Comparison of ENCODE assay signal across 20 cellular contexts in the genomic region with DNA sequence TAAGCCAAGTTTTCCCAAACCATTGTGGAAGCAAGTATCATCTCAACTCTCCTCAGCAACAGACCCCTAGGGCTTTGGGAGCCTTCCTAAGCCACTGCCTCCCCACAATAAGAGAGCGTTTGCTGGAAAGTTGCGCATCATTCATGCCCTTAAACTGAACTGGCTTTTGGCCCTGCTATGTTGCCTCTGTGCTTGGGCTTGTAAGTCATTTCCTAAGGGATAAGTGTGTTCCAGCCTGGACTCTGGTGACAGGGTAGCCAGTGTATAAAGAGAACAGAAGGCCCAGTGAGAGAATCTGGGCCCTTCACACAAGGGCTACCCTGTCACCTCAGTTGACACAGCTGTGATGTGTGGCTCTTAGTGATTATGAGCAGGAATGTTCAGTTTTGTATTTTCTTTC.
DNase-seq lines count a peak whose midpoint lies in the region; ATAC-seq and TF ChIP-seq lines count a peak whose summit lies in the region.
"Had no signal": no experiment of that assay in that cellular context is flagged by ENCODE, and none has a peak within 500 bp of the region (broad histone marks: within the 10 kb centered on the region; RNA-seq: fewer than 3 reads in every experiment).

No MANE protein-coding gene starts in this region.

- H3K4me3 ChIP-seq in WERI-Rb-1 (ENCODE audit: low read depth, low read length) (no peak overlapping the region), right cardiac atrium (ENCODE audit: low read length) (no peak overlapping the region), PC-9 (no peak overlapping the region)
- H3K4me3 ChIP-seq: BLaER1 treated with 17β-estradiol and CSF1 and Interleukin-3, amounts not matched to agents 10 nM and 100 nM; HAP-1 had no signal

- H3K9me3 Mint-ChIP-seq in WTC11: no peaks in the 10 kb centered on the region

- H3K27ac ChIP-seq in WERI-Rb-1: no peak overlapping the region
- no peak overlapping the region for H3K27ac ChIP-seq in right cardiac atrium (ENCODE audit: low read length)
- H3K27ac ChIP-seq in PC-9: no peak overlapping the region
- H3K27ac ChIP-seq: BLaER1 treated with 17β-estradiol and CSF1 and Interleukin-3, amounts not matched to agents 10 nM and 100 nM had no signal

- no peaks in the 10 kb centered on the region for H3K9me2 ChIP-seq in PC-9 (ENCODE audit: insufficient read depth)

- H2AFZ ChIP-seq in PC-9: no peak overlapping the region

- peaks cover 7% of the 10 kb centered on the region for H3K4me1 Mint-ChIP-seq in WTC11

- H3K27ac Mint-ChIP-seq in WTC11: no peak overlapping the region

- no peaks in the 10 kb centered on the region for H3K27me3 Mint-ChIP-seq in WTC11 (ENCODE audit: low read depth)

- H3K4me1 ChIP-seq in right cardiac atrium (ENCODE audit: control insufficient read depth, insufficient read depth, low read length) (no peaks in the 10 kb centered on the region), PC-9 (replicated peaks; ENCODE audit: insufficient read depth) (no peaks in the 10 kb centered on the region)

- H3K9me3 ChIP-seq in WERI-Rb-1 (ENCODE audit: severe bottlenecking) (no peaks in the 10 kb centered on the region), right cardiac atrium (ENCODE audit: control insufficient read depth, low read length) (no peaks in the 10 kb centered on the region), PC-9 (ENCODE audit: insufficient read depth, low read depth) (no peaks in the 10 kb centered on the region)
- H3K9me3 ChIP-seq: BLaER1 treated with 17β-estradiol and CSF1 and Interleukin-3, amounts not matched to agents 10 nM and 100 nM; HAP-1 had no signal

- H3K36me3 ChIP-seq in WERI-Rb-1 (no peaks in the 10 kb centered on the region), PC-9 (ENCODE audit: low read depth) (no peaks in the 10 kb centered on the region)
- H3K36me3 ChIP-seq: BLaER1 treated with 17β-estradiol and CSF1 and Interleukin-3, amounts not matched to agents 10 nM and 100 nM; HAP-1 had no signal

- H3K79me2 ChIP-seq in PC-9 (ENCODE audit: low read depth): no peaks in the 10 kb centered on the region

- H3K36me3 Mint-ChIP-seq in WTC11: no peaks in the 10 kb centered on the region

- no peaks in the 10 kb centered on the region for H3F3A ChIP-seq in PC-9 (ENCODE audit: insufficient read depth, low read depth)

- POLR2A ChIA-PET in PC-9 (lab: Charles Lee; ENCODE audit: unreplicated experiment) (no interaction called here), WTC11 (lab: Charles Lee) (no interaction called here)

- intact Hi-C loops in right cardiac atrium (cut with DNase I) (loop anchor here in 1 of 4 donors (10.0 kb wide), 2 partner anchors 70 to 150 kb away; no protein-coding TSS in a partner anchor), PC-9 (cut with micrococcal nuclease; ENCODE audit: unreplicated experiment) (loop anchor here (10.0 kb wide), 1 partner anchor 730 kb away; a partner anchor contains a TSS)

- no peak overlapping the region for H3K4me3 Mint-ChIP-seq in WTC11

- H3K27me3 ChIP-seq in WERI-Rb-1 (ENCODE audit: insufficient read depth, low read depth, severe bottlenecking) (no peaks in the 10 kb centered on the region), right cardiac atrium (ENCODE audit: control insufficient read depth, insufficient read depth) (no peaks in the 10 kb centered on the region), PC-9 (ENCODE audit: insufficient read depth, low read depth) (peaks cover 4% of the 10 kb centered on the region; the same call in 1 of the 2 replicates)
- H3K27me3 ChIP-seq: BLaER1 treated with 17β-estradiol and CSF1 and Interleukin-3, amounts not matched to agents 10 nM and 100 nM had no signal

- no peaks in the 10 kb centered on the region for H4K20me1 ChIP-seq in PC-9 (ENCODE audit: insufficient read depth)
- H4K20me1 ChIP-seq: BLaER1 treated with 17β-estradiol and CSF1 and Interleukin-3, amounts not matched to agents 10 nM and 100 nM had no signal

- ATAC-seq in right cardiac atrium: peak; percentile 76 to 77
- ATAC-seq in WTC11: no peak
- ATAC-seq: SK-N-SH treated with all-trans-retinoic acid at 6 μM for 48 hours had no signal

- CTCF ChIA-PET in PC-9 (lab: Charles Lee) (no interaction called here), WTC11 (lab: Charles Lee) (interaction anchor here (1.1 kb wide), 1 partner anchor 144 kb away, joined by 3 read pairs; no protein-coding TSS in a partner anchor)

- H3K4me2 ChIP-seq in PC-9: no peak overlapping the region
- H3K4me2 ChIP-seq: BLaER1 treated with 17β-estradiol and CSF1 and Interleukin-3, amounts not matched to agents 10 nM and 100 nM had no signal

- 51% methylated on average over 2 of the region's 2 CpGs for WGBS in right cardiac atrium

- no TSS peak for BruUV-seq in PC-9 (replicated peaks; lab: Mats Ljungman, UMichigan)

- DNase-seq in NCI-H524 (lab: John Stamatoyannopoulos, UW): peak; percentile 46 to 76
- DNase-seq in NCI-H524 treated with DMSO at 0.1 percent for 48 hours (lab: John Stamatoyannopoulos, UW): no peak
- peak; percentile 43 for DNase-seq in WERI-Rb-1
- DNase-seq in right cardiac atrium: peak in 1 of 3 donors; percentile 18
- peak; percentile 44 for DNase-seq in superior temporal gyrus (ENCODE audit: extremely low spot score)
- no peak for DNase-seq in CD1c-positive myeloid dendritic cell (ENCODE audit: extremely low spot score)
- no peak for DNase-seq in PC-9
- no peak for DNase-seq in WTC11 (ENCODE audit: low spot score)
- DNase-seq: 8988T; COR-L47; DND-41; Karpas-422; MM.1S; NCI-H1105; NCI-H187; NCI-H510A; NK-92 treated with Interleukin-12 subunit alpha and Interleukin-12 subunit beta, amount 100 ng/mL, for 24 hours had no signal

- TF ChIP-seq CTCF in WERI-Rb-1 (IDR thresholded peaks at IDR 0.05; ENCODE audit: low read depth, low read length): no peak
- TF ChIP-seq CTCF in PC-9 (conservative IDR thresholded peaks at IDR 0.05): no peak
- no peak for TF ChIP-seq CTCF in WTC11 (IDR thresholded peaks at IDR 0.05)

TF ChIP-seq in WTC11, 78 proteins besides CTCF, POLR2A, EP300 and RAD21:
- TF ChIP-seq ATF1 (CRISPR knock-in tag; IDR thresholded peaks at IDR 0.05): no peak
- TF ChIP-seq JAZF1 (CRISPR knock-in tag; IDR thresholded peaks at IDR 0.05): no peak
- no peak for TF ChIP-seq ZNF671 (CRISPR knock-in tag; IDR thresholded peaks at IDR 0.05)
- TF ChIP-seq, protein P1, sequence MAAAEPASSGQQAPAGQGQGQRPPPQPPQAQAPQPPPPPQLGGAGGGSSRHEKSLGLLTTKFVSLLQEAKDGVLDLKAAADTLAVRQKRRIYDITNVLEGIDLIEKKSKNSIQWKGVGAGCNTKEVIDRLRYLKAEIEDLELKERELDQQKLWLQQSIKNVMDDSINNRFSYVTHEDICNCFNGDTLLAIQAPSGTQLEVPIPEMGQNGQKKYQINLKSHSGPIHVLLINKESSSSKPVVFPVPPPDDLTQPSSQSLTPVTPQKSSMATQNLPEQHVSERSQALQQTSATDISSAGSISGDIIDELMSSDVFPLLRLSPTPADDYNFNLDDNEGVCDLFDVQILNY (CRISPR knock-in tag; IDR thresholded peaks at IDR 0.05): no peak
- TF ChIP-seq, protein P2, sequence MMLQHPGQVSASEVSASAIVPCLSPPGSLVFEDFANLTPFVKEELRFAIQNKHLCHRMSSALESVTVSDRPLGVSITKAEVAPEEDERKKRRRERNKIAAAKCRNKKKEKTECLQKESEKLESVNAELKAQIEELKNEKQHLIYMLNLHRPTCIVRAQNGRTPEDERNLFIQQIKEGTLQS (CRISPR knock-in tag; conservative IDR thresholded peaks at IDR 0.05): no peak

Comparison
In these comparisons a context has a peak if more than half of its experiments do, and no peak if none do; other contexts are left out.
1. DNase-seq: peak in NCI-H524 (2 of 2), WERI-Rb-1 (single experiment) and superior temporal gyrus (single experiment); none in NCI-H524 treated with DMSO at 0.1 percent for 48 hours (single experiment), CD1c-positive myeloid dendritic cell (single experiment), PC-9 (0 of 2) and WTC11 (single experiment).